In the genomic region with DNA sequence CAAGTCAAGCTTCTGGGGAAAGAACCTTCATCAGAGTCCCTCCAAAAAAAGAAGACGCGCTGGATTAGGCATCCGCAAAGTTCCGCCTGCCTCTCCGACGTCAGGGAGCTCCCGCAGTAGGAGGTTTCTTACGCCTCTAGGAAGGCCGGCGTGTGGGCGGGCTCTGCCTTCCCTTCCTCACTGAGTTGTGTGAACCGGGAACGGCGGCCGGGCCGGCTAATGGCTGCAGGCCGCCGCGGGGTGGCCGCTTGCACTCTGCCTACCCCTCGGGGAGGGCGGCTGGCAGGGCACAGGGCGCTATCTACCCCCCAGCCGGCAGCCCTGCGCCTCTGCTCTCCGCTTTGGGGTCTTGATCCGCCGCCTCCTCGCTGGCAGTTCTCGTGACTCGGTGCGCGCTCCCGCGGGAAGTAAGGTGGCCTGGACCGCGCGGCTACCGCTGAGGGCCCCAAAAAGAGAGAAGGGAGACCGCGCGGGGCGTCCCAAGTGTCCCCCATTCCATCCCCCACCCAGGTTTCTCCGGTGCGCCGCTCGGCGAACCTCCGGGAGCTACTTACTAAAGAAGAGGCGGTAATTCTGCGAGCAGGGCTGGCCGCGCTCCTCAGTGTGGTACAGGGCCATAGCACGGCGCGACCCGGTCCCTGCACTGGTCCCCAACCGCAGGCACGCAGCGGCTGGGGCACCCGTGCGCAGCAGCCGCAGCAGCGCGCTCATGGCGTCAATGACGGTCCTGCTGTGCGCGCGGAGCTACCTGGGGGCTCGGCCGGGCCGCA, we compare ENCODE assay signal across 1 cellular context.
A peak's percentile ranks its signal among the peaks of the same experiment; 100 is the strongest.
TF ChIP-seq lines count a peak whose summit lies in the region.

Gene PPA2, minus strand, starts transcription at position 723 of the 770 bp plus-strand sequence. Its CDS starts 12 bp downstream, at position 711.

TF ChIP-seq in HCT116, 20 proteins besides CTCF, POLR2A, EP300 and RAD21 (continued from another document):
- TF ChIP-seq REST (IDR thresholded peaks at IDR 0.05; ENCODE audit: low read depth), result no peak
- TF ChIP-seq SRF (IDR thresholded peaks at IDR 0.05; ENCODE audit: low read depth), result no peak
- no peak for TF ChIP-seq ELF1 (IDR thresholded peaks at IDR 0.05; ENCODE audit: borderline replicate concordance, low read depth)
- TF ChIP-seq SP1 (IDR thresholded peaks at IDR 0.05; ENCODE audit: low read depth), result peak; percentile 33; the same call in 1 of the 2 replicates
- TF ChIP-seq YY1 (IDR thresholded peaks at IDR 0.05; ENCODE audit: extremely low read depth, insufficient replicate concordance, low read depth, low read length), result peak; percentile 85
- TF ChIP-seq CEBPB (IDR thresholded peaks at IDR 0.05; ENCODE audit: low read depth), result no peak
- TF ChIP-seq TCF7L2 (IDR thresholded peaks at IDR 0.05; ENCODE audit: borderline replicate concordance, extremely low read depth, insufficient read depth, insufficient read length), result peak; percentile 4
- TF ChIP-seq CBX3 (IDR thresholded peaks at IDR 0.05; ENCODE audit: low read depth), result peak; percentile 97
- TF ChIP-seq POLR2AphosphoS5 (IDR thresholded peaks at IDR 0.05; ENCODE audit: low read depth, low read length), result peak; percentile 83
- TF ChIP-seq SIN3A (IDR thresholded peaks at IDR 0.05; ENCODE audit: low read depth), result peak; percentile 11
- peak; percentile 84 for TF ChIP-seq EGR1 (IDR thresholded peaks at IDR 0.05; ENCODE audit: low read depth)
- TF ChIP-seq ZFX (IDR thresholded peaks at IDR 0.05), result peak; percentile 81
TF ChIP-seq in HCT116: peak in this region for 10.
